9 cellular contexts compared by ENCODE assay signal in genomic region chr17:6065351-6065750, GRCh38. TPM values are rescaled to one million over a fixed set of nuclear protein-coding genes. Genes with fewer than 3 reads are reported as not detected.
"Had no signal": no experiment of that assay in that cellular context is flagged by ENCODE, and none has a peak within 500 bp of the region (broad histone marks: within the 10 kb centered on the region; RNA-seq: fewer than 3 reads in every experiment).

No MANE protein-coding gene starts in this region.

- H2AFZ ChIP-seq: GM23248 had no signal

- DNase-seq: GM23248, GOT3, H7, HFFc6 had no signal

- H3K36me3 ChIP-seq: HAP-1 had no signal

- H3K4me3 ChIP-seq: GM23248, HAP-1, K562 had no signal

- H3K9ac ChIP-seq: GM23248 had no signal

- ATAC-seq: HCT116, HepG2, K562 had no signal

- H3K4me1 ChIP-seq: HAP-1 had no signal

- H3K9me3 ChIP-seq: HAP-1 had no signal

- H3K4me3 Mint-ChIP-seq: HFFc6 had no signal

- H3K27ac ChIP-seq: GM23248, HL-60 had no signal

RNA-seq across cellular contexts. Expression of gene WSCD1, which starts 4.8 kb away (rescaled TPM):
- total RNA-seq: HFFc6, K562 had no signal
- polyA plus RNA-seq: GM23248, K562 had no signal
